ENCODE assay signal across 35 cellular contexts in genomic region chr4:71181332-71181731, GRCh38.
DNase-seq lines count a peak whose midpoint lies in the region; ATAC-seq, FAIRE-seq and TF ChIP-seq lines count a peak whose summit lies in the region.
"Had no signal": no experiment of that assay in that cellular context is flagged by ENCODE, and none has a peak within 500 bp of the region (broad histone marks: within the 10 kb centered on the region; RNA-seq: fewer than 3 reads in every experiment).

No MANE protein-coding gene starts in this region.

- DNase-seq in HepG2 (ENCODE audit: low spot score), result no peak
- DNase-seq in right lobe of liver, result no peak
- DNase-seq in GM23248, result peak; percentile 31
- DNase-seq in IMR-90, result no peak
- no peak for DNase-seq in NCI-H748 treated with DMSO at 0.1 percent for 48 hours (lab: John Stamatoyannopoulos, UW)
- no peak for DNase-seq in NCI-H2081 (lab: John Stamatoyannopoulos, UW)
- no peak for DNase-seq in activated CD4-positive, alpha-beta T cell treated with anti-CD3 and anti-CD28 coated beads, Interleukin-2, amount 50 U/mL, for 48 hours
- DNase-seq: 8988T; ACHN; AML-193; BE2C; C1 segment of cervical spinal cord; Caco-2; Calu3; CD4-positive, alpha-beta memory T cell; CD4-positive, alpha-beta T cell; CD4-positive, CD25-positive, alpha-beta regulatory T cell; CD8-positive, alpha-beta memory T cell; CD8-positive, alpha-beta T cell; COR-L47; DMS 273 treated with DMSO at 0.1 percent for 48 hours; DMS153; DMS53; DMS79; DMS79 treated with DMSO at 0.1 percent for 48 hours; DND-41; EL had no signal

- no peak overlapping the region for H3K4ac ChIP-seq in IMR-90 (ENCODE audit: low read depth, low read length)

- H3K18ac ChIP-seq in IMR-90 (ENCODE audit: low read depth, low read length), result no peak overlapping the region

- H3K79me2 ChIP-seq in HepG2 (ENCODE audit: insufficient read depth, low read length), result no peaks in the 10 kb centered on the region
- no peaks in the 10 kb centered on the region for H3K79me2 ChIP-seq in GM23248 (ENCODE audit: insufficient read depth)

- peaks cover 0 to 2% of the 10 kb centered on the region in 2 experiments; a peak in 1 of 4 replicates for H3K79me1 ChIP-seq in IMR-90 (ENCODE audit: low read depth in 1 of 2, low read length in 2 of 2)

- H3K9me3 ChIP-seq in HepG2 (ENCODE audit: low read length), result no peaks in the 10 kb centered on the region
- H3K9me3 ChIP-seq in right lobe of liver, result no peaks in the 10 kb centered on the region
- no peaks in the 10 kb centered on the region for H3K9me3 ChIP-seq in GM23248 (ENCODE audit: low read depth)
- H3K9me3 ChIP-seq in HEK293 (ENCODE audit: control insufficient read depth, insufficient read depth, low read depth, low read length), result no peaks in the 10 kb centered on the region
- H3K9me3 ChIP-seq in IMR-90 (ENCODE audit: control insufficient read depth, insufficient read depth, low read length), result no peaks in the 10 kb centered on the region
- H3K9me3 ChIP-seq: A549, BE2C, Caco-2 had no signal

- WGBS in HepG2 (ENCODE audit: low lambda C conversion rate), result 22% methylated on average over 1 of the region's 1 CpG
- WGBS in right lobe of liver (ENCODE audit: insufficient coverage, low coverage, low lambda C conversion rate, missing lambda C conversion rate), result 30% methylated on average over 1 of the region's 1 CpG
- 53 to 76% methylated on average over 1 of the region's 1 CpG for WGBS in GM23248 (ENCODE audit: low coverage in 1 of 2, low lambda C conversion rate in 2 of 2, missing lambda C conversion rate in 2 of 2), 2 experiments
- WGBS in IMR-90 (ENCODE audit: extremely low coverage in 2 of 2, insufficient read length in 1 of 2), 2 experiments, result no CpG with 5 or more reads among the region's 1 CpG

- no peak for TF ChIP-seq CTCF in HepG2 (CRISPR knock-in tag; IDR thresholded peaks at IDR 0.05)
- no peak for TF ChIP-seq CTCF in right lobe of liver (IDR thresholded peaks at IDR 0.05)
- TF ChIP-seq CTCF in HEK293 (tag by site-specific recombination; IDR thresholded peaks at IDR 0.05), result no peak
- TF ChIP-seq CTCF in IMR-90 (conservative IDR thresholded peaks at IDR 0.05; ENCODE audit: low read depth, low read length), result no peak

- no peak overlapping the region for H4K91ac ChIP-seq in IMR-90 (ENCODE audit: insufficient read depth, low read depth, low read length)

- H3K27me3 ChIP-seq in HepG2 (ENCODE audit: control insufficient read depth in 1 of 2, insufficient read depth in 2 of 2, low read length in 2 of 2) (peaks cover 0 to 10% of the 10 kb centered on the region in 2 experiments; a peak in 2 of 5 replicates), right lobe of liver (no peaks in the 10 kb centered on the region), GM23248 (replicated peaks; ENCODE audit: insufficient read depth) (no peaks in the 10 kb centered on the region), IMR-90 (ENCODE audit: control insufficient read depth, insufficient read depth, low read length) (no peaks in the 10 kb centered on the region)

- TF ChIP-seq EP300 in HepG2 (IDR thresholded peaks at IDR 0.05; ENCODE audit: low read depth in 2 of 2, low read length in 2 of 2) (no peak), HepG2 (CRISPR knock-in tag; IDR thresholded peaks at IDR 0.05; ENCODE audit: borderline replicate concordance) (no peak)

- peaks cover 6% of the 10 kb centered on the region; the same call in 1 of the 2 replicates for H3F3A ChIP-seq in GM23248 (ENCODE audit: insufficient read depth)

- no peaks in the 10 kb centered on the region for H3K9me2 ChIP-seq in GM23248 (ENCODE audit: insufficient read depth)

- H3K4me1 ChIP-seq in HepG2 (ENCODE audit: insufficient read depth, low read length), result peaks cover 4% of the 10 kb centered on the region; the same call in 1 of the 2 replicates
- H3K4me1 ChIP-seq in right lobe of liver, result peaks cover 0 to 9% (median 0%) of the 10 kb centered on the region in 4 donors
- H3K4me1 ChIP-seq in GM23248 (ENCODE audit: insufficient read depth), result no peaks in the 10 kb centered on the region
- no peaks in the 10 kb centered on the region for H3K4me1 ChIP-seq in HEK293 (ENCODE audit: control insufficient read depth, insufficient read depth, low read length)
- no peaks in the 10 kb centered on the region for H3K4me1 ChIP-seq in IMR-90 (ENCODE audit: control insufficient read depth, insufficient read depth, low read length)
- H3K4me1 ChIP-seq: BE2C; BLaER1; BLaER1 treated with 17β-estradiol and CSF1 and Interleukin-3, amounts not matched to agents 10 nM and 100 nM had no signal

- dilution Hi-C loops in IMR-90 (cut with HindIII; ENCODE audit: low sequenced_read_pairs, unreplicated experiment), result no loop called here

- intact Hi-C loops in HepG2 (cut with micrococcal nuclease; ENCODE audit: unreplicated experiment), result no loop called here
- intact Hi-C loops in right lobe of liver (cut with DNase I), result no loop called here
- intact Hi-C loops in IMR-90 (cut with micrococcal nuclease), result loop anchor here (10.0 kb wide), 1 partner anchor 187 kb away; the partner anchor contains the start of gene DCK

- H2AK9ac ChIP-seq in IMR-90 (replicated peaks; ENCODE audit: low read depth, low read length, poor library complexity), result no peak overlapping the region

- H3K23ac ChIP-seq in IMR-90 (ENCODE audit: low read depth, low read length), result no peak overlapping the region

- H3K9me1 ChIP-seq in IMR-90 (ENCODE audit: insufficient read depth, low read length), result no peaks in the 10 kb centered on the region

- no peak overlapping the region for H2AK5ac ChIP-seq in IMR-90 (ENCODE audit: low read depth, low read length)

- no peak for TF ChIP-seq RAD21 in HepG2 (CRISPR knock-in tag; IDR thresholded peaks at IDR 0.05)
- no peak for TF ChIP-seq RAD21 in IMR-90 (IDR thresholded peaks at IDR 0.05; ENCODE audit: low read length)

- H4K8ac ChIP-seq in IMR-90 (ENCODE audit: low read depth in 2 of 2, low read length in 2 of 2), result no peak overlapping the region

- FAIRE-seq in HepG2 (lab: Jason Lieb, UNC), result no peak
- FAIRE-seq: A204.1, A549, D721Med had no signal

- H3K56ac ChIP-seq in IMR-90 (ENCODE audit: extremely low read depth, insufficient read depth, low read length), result no peak overlapping the region

- H4K5ac ChIP-seq in IMR-90 (ENCODE audit: low read depth, low read length), result no peak overlapping the region

- BruUV-seq in HepG2 (replicated peaks; lab: Mats Ljungman, UMichigan) (no TSS peak), IMR-90 (replicated peaks; lab: Mats Ljungman, UMichigan) (no TSS peak)

- in situ Hi-C loops in HepG2 (cut with HindIII; ENCODE audit: extremely low pct_ligation_motif_present, low pct_unique_long_range_greater_than_20kb), result loop anchor here (10.0 kb wide), 1 partner anchor 373 kb away; no protein-coding TSS in a partner anchor
- in situ Hi-C loops in GM23248 (cut with MboI), result no loop called here
- in situ Hi-C loops in IMR-90 (cut with MboI; ENCODE audit: low sequenced_read_pairs), result loop anchor here (10.0 kb wide), 1 partner anchor 373 kb away; no protein-coding TSS in a partner anchor

- CTCF ChIA-PET in HepG2 (lab: Yijun Ruan, JAX; ENCODE audit: low intra/inter-chr PET ratio, low total read pairs) (no interaction called here), HEK293 (lab: Yijun Ruan, JAX) (no interaction called here), IMR-90 (lab: Yijun Ruan, JAX) (no interaction called here)

- H2BK120ac ChIP-seq in IMR-90 (ENCODE audit: low read depth, low read length), result no peak overlapping the region

- H4K20me1 ChIP-seq in HepG2 (ENCODE audit: insufficient read depth, low read length) (no peaks in the 10 kb centered on the region), GM23248 (ENCODE audit: insufficient read depth) (no peaks in the 10 kb centered on the region), IMR-90 (ENCODE audit: insufficient read depth, low read length) (no peaks in the 10 kb centered on the region)
- H4K20me1 ChIP-seq: BLaER1; BLaER1 treated with 17β-estradiol and CSF1 and Interleukin-3, amounts not matched to agents 10 nM and 100 nM had no signal

- H3K4me3 ChIP-seq in HepG2 (replicated peaks in 1 of 3; ENCODE audit: insufficient read depth in 1 of 3, low read depth in 2 of 3, low read length in 3 of 3) (no peak overlapping the region), right lobe of liver (no peak overlapping the region), GM23248 (no peak overlapping the region), HEK293 (ENCODE audit: low read depth, low read length) (no peak overlapping the region), IMR-90 (ENCODE audit: insufficient read depth, low read depth, low read length) (no peak overlapping the region)
- H3K4me3 ChIP-seq: A549; BLaER1; BLaER1 treated with 17β-estradiol and CSF1 and Interleukin-3, amounts not matched to agents 10 nM and 100 nM had no signal

- no peak overlapping the region for H3K14ac ChIP-seq in IMR-90 (replicated peaks; ENCODE audit: low read depth, low read length)

- no peak overlapping the region for H3K4me2 ChIP-seq in HepG2 (ENCODE audit: low read depth, low read length)
- no peak overlapping the region for H3K4me2 ChIP-seq in GM23248 (ENCODE audit: unreplicated experiment)
- no peak overlapping the region for H3K4me2 ChIP-seq in IMR-90 (ENCODE audit: low read depth, low read length)
- H3K4me2 ChIP-seq: A549; BLaER1; BLaER1 treated with 17β-estradiol and CSF1 and Interleukin-3, amounts not matched to agents 10 nM and 100 nM had no signal

- POLR2A ChIA-PET in HepG2 (lab: Yijun Ruan, JAX), result no interaction called here
- POLR2A ChIA-PET in HEK293 (lab: Yijun Ruan, JAX), result no interaction called here
- POLR2A ChIA-PET in IMR-90 (lab: Charles Lee; ENCODE audit: unreplicated experiment), result no interaction called here

- H3K27ac ChIP-seq in HepG2 (ENCODE audit: extremely low read length, insufficient read depth, low read length), result no peak overlapping the region
- no peak overlapping the region for H3K27ac ChIP-seq in right lobe of liver
- H3K27ac ChIP-seq in GM23248, result no peak overlapping the region
- H3K27ac ChIP-seq in HEK293 (ENCODE audit: extremely low read depth, low read depth, low read length), result no peak overlapping the region
- no peak overlapping the region for H3K27ac ChIP-seq in IMR-90 (ENCODE audit: insufficient read depth, low read length)
- H3K27ac ChIP-seq: 22Rv1; A549; BLaER1; BLaER1 treated with 17β-estradiol and CSF1 and Interleukin-3, amounts not matched to agents 10 nM and 100 nM; C4-2B had no signal

- H2BK15ac ChIP-seq in IMR-90 (ENCODE audit: low read depth, low read length), result no peak overlapping the region

- TF ChIP-seq POLR2A in HepG2 (IDR thresholded peaks at IDR 0.05; ENCODE audit: insufficient read depth in 1 of 2, low read depth in 2 of 2, low read length in 2 of 2) (no peak), right lobe of liver (IDR thresholded peaks at IDR 0.05) (no peak), IMR-90 (IDR thresholded peaks at IDR 0.05; ENCODE audit: low read depth, low read length) (no peak)

- H3K36me3 ChIP-seq in HepG2 (replicated peaks in 1 of 2; ENCODE audit: control insufficient read depth in 1 of 2, insufficient read depth in 2 of 2, low read length in 2 of 2) (no peaks in the 10 kb centered on the region), right lobe of liver (no peaks in the 10 kb centered on the region), GM23248 (ENCODE audit: low read depth) (no peaks in the 10 kb centered on the region), HEK293 (ENCODE audit: control insufficient read depth in 2 of 2, insufficient read depth in 1 of 2, low read length in 2 of 2) (no peaks in the 10 kb centered on the region), IMR-90 (ENCODE audit: control insufficient read depth, insufficient read depth, low read length) (no peaks in the 10 kb centered on the region)
- H3K36me3 ChIP-seq: BE2C; BLaER1; BLaER1 treated with 17β-estradiol and CSF1 and Interleukin-3, amounts not matched to agents 10 nM and 100 nM had no signal

- H2BK5ac ChIP-seq in IMR-90 (ENCODE audit: low read depth, low read length, poor library complexity, severe bottlenecking), result no peak overlapping the region

- no peak for ATAC-seq in HepG2
- ATAC-seq in right lobe of liver, result no peak
- ATAC-seq in IMR-90 (ENCODE audit: low read depth), result no peak
- ATAC-seq: A549; CD8-positive, alpha-beta T cell had no signal

- no peak overlapping the region for H3K9ac ChIP-seq in HepG2 (ENCODE audit: insufficient read depth, low read depth, low read length)
- no peak overlapping the region for H3K9ac ChIP-seq in GM23248
- H3K9ac ChIP-seq in IMR-90 (ENCODE audit: low read depth, low read length), result no peak overlapping the region
- H3K9ac ChIP-seq: BLaER1; BLaER1 treated with 17β-estradiol and CSF1 and Interleukin-3, amounts not matched to agents 10 nM and 100 nM had no signal

- H2BK20ac ChIP-seq in IMR-90 (ENCODE audit: low read depth, low read length), result no peak overlapping the region

- no peak overlapping the region for H2AFZ ChIP-seq in HepG2 (ENCODE audit: low read length)
- no peak overlapping the region for H2AFZ ChIP-seq in GM23248
- no peak overlapping the region for H2AFZ ChIP-seq in IMR-90 (replicated peaks; ENCODE audit: low read length, poor library complexity)

Comparison
In these comparisons a context has a peak if more than half of its experiments do, and no peak if none do; other contexts are left out.
1. Of the 63 proteins assayed by ChIP-seq in both HepG2 and HEK293: peak only in HepG2: none; only in HEK293: ATF2; in both: none; in neither: 62.